In the genomic region with DNA sequence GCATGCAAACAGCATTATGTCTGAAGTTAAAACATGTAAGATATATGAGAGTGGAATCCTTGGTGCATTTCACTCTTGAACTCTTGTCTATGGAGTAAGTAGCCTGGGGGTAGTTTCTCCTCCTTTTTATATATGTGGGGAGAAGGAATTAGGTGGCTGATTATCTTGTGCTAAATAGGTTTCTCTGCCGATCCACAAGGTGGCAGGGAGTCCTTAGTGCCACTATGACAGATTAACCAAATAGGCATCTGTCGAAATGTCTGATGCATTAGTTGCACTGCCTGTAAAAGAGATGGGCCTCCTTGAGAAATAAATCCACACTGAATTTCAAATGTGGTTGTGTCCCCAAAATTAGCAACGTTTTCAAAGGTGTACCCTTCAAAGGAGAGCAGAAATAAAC, we compare ENCODE assay signal across 24 cellular contexts.
DNase-seq lines count a peak whose midpoint lies in the region; ATAC-seq, FAIRE-seq and TF ChIP-seq lines count a peak whose summit lies in the region.
"Had no signal": no experiment of that assay in that cellular context is flagged by ENCODE, and none has a peak within 500 bp of the region (broad histone marks: within the 10 kb centered on the region; RNA-seq: fewer than 3 reads in every experiment).

No MANE protein-coding gene starts in this region.

- H3K36me3 ChIP-seq in A673 (ENCODE audit: insufficient read depth, low read length, poor library complexity, severe bottlenecking), result no peaks in the 10 kb centered on the region
- H3K36me3 ChIP-seq in Peyer's patch, result no peaks in the 10 kb centered on the region
- H3K36me3 ChIP-seq: uterus had no signal

- no peak overlapping the region for H3K27ac Mint-ChIP-seq in activated CD8-positive, alpha-beta T cell treated with anti-CD3 and anti-CD28 coated beads for 36 hours
- H3K27ac Mint-ChIP-seq: activated CD8-positive, alpha-beta memory T cell treated with anti-CD3 and anti-CD28 coated beads, Interleukin-2, amount 10 ng/mL, durations not matched to agents 7 days and 5 days; activated naive CD4-positive, alpha-beta T cell treated with anti-CD3 and anti-CD28 coated beads, Interleukin-2, amount 50 U/mL, for 24 hours; activated T-helper 1 cell treated with anti-CD3 and anti-CD28 coated beads, Interleukin-12 subunit alpha, Interleukin-12 subunit beta, Interleukin-2, Interleukin-4 antibody, amounts not matched to agents 30 ng/mL and 10 ng/mL and 1 ng/mL, durations not matched to agents 14 hours and 24 hours and 36 hours; stimulated activated effector memory CD8-positive, alpha-beta T cell treated with anti-CD3 and anti-CD28 coated beads, Interleukin-12 subunit alpha, Interleukin-12 subunit beta, amount 100 ng/mL, for 72 hours had no signal

- no peak for TF ChIP-seq POLR2A in Peyer's patch (IDR thresholded peaks at IDR 0.05)

- no peaks in the 10 kb centered on the region for H3K36me3 Mint-ChIP-seq in activated CD8-positive, alpha-beta T cell treated with anti-CD3 and anti-CD28 coated beads for 36 hours (ENCODE audit: low read depth)
- H3K36me3 Mint-ChIP-seq: activated CD8-positive, alpha-beta memory T cell treated with anti-CD3 and anti-CD28 coated beads, Interleukin-2, amount 10 ng/mL, durations not matched to agents 7 days and 5 days; activated naive CD4-positive, alpha-beta T cell treated with anti-CD3 and anti-CD28 coated beads, Interleukin-2, amount 50 U/mL, for 24 hours; stimulated activated effector memory CD8-positive, alpha-beta T cell treated with anti-CD3 and anti-CD28 coated beads, Interleukin-12 subunit alpha, Interleukin-12 subunit beta, amount 100 ng/mL, for 72 hours had no signal

- H3K27me3 Mint-ChIP-seq in activated CD8-positive, alpha-beta T cell treated with anti-CD3 and anti-CD28 coated beads for 36 hours, result no peaks in the 10 kb centered on the region
- H3K27me3 Mint-ChIP-seq: activated CD8-positive, alpha-beta memory T cell treated with anti-CD3 and anti-CD28 coated beads, Interleukin-2, amount 10 ng/mL, durations not matched to agents 7 days and 5 days; activated naive CD4-positive, alpha-beta T cell treated with anti-CD3 and anti-CD28 coated beads, Interleukin-2, amount 50 U/mL, for 24 hours had no signal

- POLR2A ChIA-PET in A673 (lab: Charles Lee; ENCODE audit: low non-redundant PET), result no interaction called here
- POLR2A ChIA-PET in activated CD8-positive, alpha-beta T cell treated with anti-CD3 and anti-CD28 coated beads for 36 hours (lab: Charles Lee), result no interaction called here

- ATAC-seq in GM18868 (IDR thresholded peaks at IDR 0.05; ENCODE audit: unreplicated experiment), result no peak
- ATAC-seq in activated CD8-positive, alpha-beta T cell treated with anti-CD3 and anti-CD28 coated beads for 36 hours, result no peak
- ATAC-seq: activated CD8-positive, alpha-beta memory T cell treated with anti-CD3 and anti-CD28 coated beads, Interleukin-2, amount 10 ng/mL, durations not matched to agents 7 days and 5 days; stimulated activated effector memory CD8-positive, alpha-beta T cell treated with anti-CD3 and anti-CD28 coated beads, Interleukin-12 subunit alpha, Interleukin-12 subunit beta, amount 100 ng/mL, for 72 hours had no signal

- CTCF ChIA-PET in A673 (lab: Charles Lee), result no interaction called here
- CTCF ChIA-PET in activated CD8-positive, alpha-beta T cell treated with anti-CD3 and anti-CD28 coated beads for 36 hours (lab: Charles Lee), result no interaction called here

- intact Hi-C loops in A673 (cut with micrococcal nuclease; ENCODE audit: unreplicated experiment), result no loop called here
- intact Hi-C loops in activated CD8-positive, alpha-beta T cell treated with anti-CD3 and anti-CD28 coated beads for 36 hours (cut with micrococcal nuclease), result no loop called here

- TF ChIP-seq CTCF in A673 (conservative IDR thresholded peaks at IDR 0.05; ENCODE audit: low read depth, low read length) (no peak), D721Med (IDR thresholded peaks at IDR 0.05; ENCODE audit: insufficient read depth, missing control alignments) (peak; percentile 54), Peyer's patch (IDR thresholded peaks at IDR 0.05) (no peak)
- no peak for TF ChIP-seq CTCF in activated CD8-positive, alpha-beta T cell treated with anti-CD3 and anti-CD28 coated beads for 36 hours (IDR thresholded peaks at IDR 0.05)

- BruUV-seq in A673 (replicated peaks; lab: Mats Ljungman, UMichigan), result no TSS peak

- no peak for FAIRE-seq in D721Med (lab: Jason Lieb, UNC)
- FAIRE-seq: H54 had no signal

- H3K27me3 ChIP-seq in A673 (replicated peaks; ENCODE audit: insufficient read depth, low read depth, low read length, poor library complexity) (no peaks in the 10 kb centered on the region), Peyer's patch (no peaks in the 10 kb centered on the region)
- H3K27me3 ChIP-seq: dorsolateral prefrontal cortex, testis, uterus had no signal

- no peaks in the 10 kb centered on the region for H3K4me1 ChIP-seq in A673 (ENCODE audit: insufficient read depth, low read length, poor library complexity, severe bottlenecking)
- H3K4me1 ChIP-seq in Peyer's patch, result no peaks in the 10 kb centered on the region
- H3K4me1 ChIP-seq: testis, uterus had no signal

- peaks cover 3% of the 10 kb centered on the region for H3K9me3 ChIP-seq in A673 (ENCODE audit: low read depth, low read length, poor library complexity, severe bottlenecking)
- H3K9me3 ChIP-seq in Peyer's patch, result no peaks in the 10 kb centered on the region
- H3K9me3 ChIP-seq: testis, uterus had no signal

- H3K4me3 ChIP-seq in A673 (ENCODE audit: low read depth, low read length, poor library complexity, severe bottlenecking) (no peak overlapping the region), Peyer's patch (no peak overlapping the region)
- H3K4me3 ChIP-seq: dorsolateral prefrontal cortex, skin epidermis, testis, uterus had no signal

- H3K9me3 Mint-ChIP-seq in activated CD8-positive, alpha-beta T cell treated with anti-CD3 and anti-CD28 coated beads for 36 hours, result no peaks in the 10 kb centered on the region
- H3K9me3 Mint-ChIP-seq: activated naive CD4-positive, alpha-beta T cell treated with anti-CD3 and anti-CD28 coated beads, Interleukin-2, amount 50 U/mL, for 24 hours; activated T-helper 1 cell treated with anti-CD3 and anti-CD28 coated beads, Interleukin-12 subunit alpha, Interleukin-12 subunit beta, Interleukin-2, Interleukin-4 antibody, amounts not matched to agents 30 ng/mL and 10 ng/mL and 1 ng/mL, durations not matched to agents 14 hours and 24 hours and 36 hours had no signal

- H3K27ac ChIP-seq in A673 (ENCODE audit: low read depth, low read length, poor library complexity, severe bottlenecking) (no peak overlapping the region), Peyer's patch (no peak overlapping the region)
- H3K27ac ChIP-seq: skin epidermis, testis, uterus had no signal

- no peaks in the 10 kb centered on the region for H3K4me1 Mint-ChIP-seq in activated CD8-positive, alpha-beta T cell treated with anti-CD3 and anti-CD28 coated beads for 36 hours (ENCODE audit: low read depth)
- H3K4me1 Mint-ChIP-seq: activated CD8-positive, alpha-beta memory T cell treated with anti-CD3 and anti-CD28 coated beads, Interleukin-2, amount 10 ng/mL, durations not matched to agents 7 days and 5 days; activated naive CD4-positive, alpha-beta T cell treated with anti-CD3 and anti-CD28 coated beads, Interleukin-2, amount 50 U/mL, for 24 hours; stimulated activated effector memory CD8-positive, alpha-beta T cell treated with anti-CD3 and anti-CD28 coated beads, Interleukin-12 subunit alpha, Interleukin-12 subunit beta, amount 100 ng/mL, for 72 hours had no signal

- H3K4me3 Mint-ChIP-seq in activated CD8-positive, alpha-beta T cell treated with anti-CD3 and anti-CD28 coated beads for 36 hours, result no peak overlapping the region
- H3K4me3 Mint-ChIP-seq: activated CD8-positive, alpha-beta memory T cell treated with anti-CD3 and anti-CD28 coated beads, Interleukin-2, amount 10 ng/mL, durations not matched to agents 7 days and 5 days; activated naive CD4-positive, alpha-beta T cell treated with anti-CD3 and anti-CD28 coated beads, Interleukin-2, amount 50 U/mL, for 24 hours; activated T-helper 1 cell treated with anti-CD3 and anti-CD28 coated beads, Interleukin-12 subunit alpha, Interleukin-12 subunit beta, Interleukin-2, Interleukin-4 antibody, amounts not matched to agents 30 ng/mL and 10 ng/mL and 1 ng/mL, durations not matched to agents 14 hours and 24 hours and 36 hours; stimulated activated effector memory CD8-positive, alpha-beta T cell treated with anti-CD3 and anti-CD28 coated beads, Interleukin-12 subunit alpha, Interleukin-12 subunit beta, amount 100 ng/mL, for 72 hours had no signal

- peak; percentile 24 for DNase-seq in A673 (ENCODE audit: low spot score)
- DNase-seq in D721Med (ENCODE audit: insufficient read length, low spot score), result no peak
- peak; percentile 21 for DNase-seq in MV-4-11 (lab: John Stamatoyannopoulos, UW)
- DNase-seq in cerebellum (ENCODE audit: low spot score), result peak; percentile 32
- DNase-seq in Peyer's patch, result no peak
- no peak for DNase-seq in A172 (ENCODE audit: low spot score)
- no peak for DNase-seq in activated CD8-positive, alpha-beta T cell treated with anti-CD3 and anti-CD28 coated beads for 36 hours
- DNase-seq: activated CD4-positive, alpha-beta T cell treated with anti-CD3 and anti-CD28 coated beads for 48 hours; activated CD8-positive, alpha-beta memory T cell treated with anti-CD3 and anti-CD28 coated beads, Interleukin-2, amount 10 ng/mL, durations not matched to agents 7 days and 5 days; aorta; DMS79; NCI-H1417 treated with DMSO at 0.1 percent for 48 hours; NCI-H2171; stimulated activated CD4-positive, alpha-beta T cell treated with anti-CD3 and anti-CD28 coated beads, Interleukin-1b, Interleukin-23, amount 100 ng/mL, for 48 hours; T-helper 1 cell; testis; uterus had no signal

Comparison
In these comparisons a context has a peak if more than half of its experiments do, and no peak if none do; other contexts are left out.
1. DNase-seq: peak in A673 (single experiment), MV-4-11 (single experiment) and cerebellum (single experiment); none in D721Med (single experiment), Peyer's patch (0 of 3), A172 (single experiment) and activated CD8-positive, alpha-beta T cell treated with anti-CD3 and anti-CD28 coated beads for 36 hours (single experiment).